13 cellular contexts compared by ENCODE assay signal in genomic region chr14:56514663-56515371, GRCh38.
A peak's percentile ranks its signal among the peaks of the same experiment; 100 is the strongest.
DNase-seq lines count a peak whose midpoint lies in the region; ATAC-seq, FAIRE-seq and TF ChIP-seq lines count a peak whose summit lies in the region.
"Had no signal": no experiment of that assay in that cellular context is flagged by ENCODE, and none has a peak within 500 bp of the region (broad histone marks: within the 10 kb centered on the region; RNA-seq: fewer than 3 reads in every experiment).

No MANE protein-coding gene starts in this region.

- H3K9me3 ChIP-seq in A549, result no peaks in the 10 kb centered on the region
- no peaks in the 10 kb centered on the region for H3K9me3 ChIP-seq in CD4-positive, alpha-beta T cell (ENCODE audit: control insufficient read depth, low read length)

- H3K4me3 ChIP-seq in A549, result no peak overlapping the region

- H3K4me2 ChIP-seq in A549, result no peak overlapping the region

- POLR2A ChIA-PET in A549 (lab: Yijun Ruan, JAX), result no interaction called here
- POLR2A ChIA-PET in CD4-positive, alpha-beta T cell (lab: Charles Lee), result interaction anchor here (0.7 kb wide), 1 partner anchor 124 kb away, joined by 4 read pairs; no protein-coding TSS in a partner anchor

- no peak for TF ChIP-seq POLR2A in A549 (IDR thresholded peaks at IDR 0.05; ENCODE audit: low read length)

- no peaks in the 10 kb centered on the region for H3K36me3 Mint-ChIP-seq in CD4-positive, alpha-beta T cell (ENCODE audit: low read depth)
- H3K36me3 Mint-ChIP-seq: memory B cell had no signal

- peaks cover 6% of the 10 kb centered on the region for H3K27me3 ChIP-seq in foreskin keratinocyte
- no peaks in the 10 kb centered on the region for H3K27me3 ChIP-seq in CD4-positive, alpha-beta T cell (ENCODE audit: control insufficient read depth, insufficient read depth, low read length)

- TF ChIP-seq CTCF in A549 (IDR thresholded peaks at IDR 0.05) (no peak), foreskin keratinocyte (conservative IDR thresholded peaks at IDR 0.05) (no peak)
- no peak for TF ChIP-seq CTCF in CD4-positive, alpha-beta T cell (IDR thresholded peaks at IDR 0.05)

- peaks cover 25% of the 10 kb centered on the region for H3K27me3 Mint-ChIP-seq in CD4-positive, alpha-beta T cell

- intact Hi-C loops in CD4-positive, alpha-beta T cell (cut with DNase I, micrococcal nuclease), result no loop called here

- ATAC-seq in A549 (peak in 1 of 2 experiments; percentile 51; a peak in 2 of 6 replicates), foreskin keratinocyte (peak; percentile 60), GM21447 (IDR thresholded peaks at IDR 0.05; ENCODE audit: unreplicated experiment) (no peak), GM21717 (IDR thresholded peaks at IDR 0.05; ENCODE audit: unreplicated experiment) (no peak)
- ATAC-seq in CD4-positive, alpha-beta T cell (ENCODE audit: poor library complexity), result no peak

- no peak for TF ChIP-seq EP300 in A549 (IDR thresholded peaks at IDR 0.05)

- DNase-seq in A549 (ENCODE audit: low read depth in 1 of 2, low spot score in 1 of 2) (peak in 1 of 2 experiments; percentile 16), ELR (ENCODE audit: low read depth) (peak; percentile 43), SW480 (ENCODE audit: low spot score) (peak; percentile 2), foreskin keratinocyte (no peak), inferior parietal cortex (ENCODE audit: extremely low spot score) (no peak)
- no peak for DNase-seq in CD4-positive, alpha-beta T cell
- DNase-seq: activated CD8-positive, alpha-beta memory T cell treated with anti-CD3 and anti-CD28 coated beads, Interleukin-2, amount 50 U/mL, for 4 hours; NCI-H446; T1000 had no signal

- H3K4me1 ChIP-seq in A549 (no peaks in the 10 kb centered on the region), foreskin keratinocyte (no peaks in the 10 kb centered on the region)

- no peak for FAIRE-seq in A549 (lab: Jason Lieb, UNC)

- WGBS in A549 (ENCODE audit: missing lambda C conversion rate), result 38% methylated on average over 14 of the region's 14 CpGs

- no peaks in the 10 kb centered on the region for H3K4me1 Mint-ChIP-seq in CD4-positive, alpha-beta T cell (ENCODE audit: low read depth)
- H3K4me1 Mint-ChIP-seq: memory B cell had no signal

- CTCF ChIA-PET in A549 (lab: Yijun Ruan, JAX), result interaction anchor here (0.6 to 2.2 kb wide), 5 partner anchors 11 to 802 kb away, joined by 4 to 9 read pairs (median 6); no protein-coding TSS in a partner anchor
- CTCF ChIA-PET in CD4-positive, alpha-beta T cell (lab: Charles Lee), result no interaction called here

- H3K27ac ChIP-seq in A549 (no peak overlapping the region), foreskin keratinocyte (no peak overlapping the region)
- no peak overlapping the region for H3K27ac ChIP-seq in CD4-positive, alpha-beta T cell (ENCODE audit: low read depth, low read length)

- no peak overlapping the region for H3K27ac Mint-ChIP-seq in CD4-positive, alpha-beta T cell
- H3K27ac Mint-ChIP-seq: memory B cell; stimulated activated naive CD8-positive, alpha-beta T cell treated with anti-CD3 and anti-CD28 coated beads, Interleukin-15, Interleukin-2, amounts not matched to agents 100 ng/mL and 50 ng/mL, for 24 hours had no signal

- H3K9me3 Mint-ChIP-seq in CD4-positive, alpha-beta T cell, result no peaks in the 10 kb centered on the region
- H3K9me3 Mint-ChIP-seq: memory B cell; stimulated activated naive CD8-positive, alpha-beta T cell treated with anti-CD3 and anti-CD28 coated beads, Interleukin-15, Interleukin-2, amounts not matched to agents 100 ng/mL and 50 ng/mL, for 24 hours had no signal

- no peak for TF ChIP-seq RAD21 in A549 (conservative IDR thresholded peaks at IDR 0.05 in 1 of 2, IDR thresholded peaks at IDR 0.05 in 1 of 2)

- no peak overlapping the region for H3K4me3 Mint-ChIP-seq in CD4-positive, alpha-beta T cell
- H3K4me3 Mint-ChIP-seq: memory B cell; stimulated activated naive CD8-positive, alpha-beta T cell treated with anti-CD3 and anti-CD28 coated beads, Interleukin-15, Interleukin-2, amounts not matched to agents 100 ng/mL and 50 ng/mL, for 24 hours had no signal

TF ChIP-seq in A549, 52 proteins besides CTCF, POLR2A, EP300 and RAD21:
- TF ChIP-seq TFCP2L1 (CRISPR knock-in tag; IDR thresholded peaks at IDR 0.05), result no peak
- TF ChIP-seq FOSL2 (IDR thresholded peaks at IDR 0.05), result no peak
- TF ChIP-seq FOSL2 (CRISPR knock-in tag; IDR thresholded peaks at IDR 0.05), result peak; percentile 56
- TF ChIP-seq HMGXB4 (CRISPR knock-in tag; IDR thresholded peaks at IDR 0.05; ENCODE audit: borderline replicate concordance), result no peak

Comparison
In these comparisons a context has a peak if more than half of its experiments do, and no peak if none do; other contexts are left out.
1. DNase-seq: peak in ELR (single experiment) and SW480 (single experiment); none in foreskin keratinocyte (0 of 2), CD4-positive, alpha-beta T cell (0 of 10) and inferior parietal cortex (single experiment).